10 cellular contexts compared by ENCODE assay signal in the genomic region with DNA sequence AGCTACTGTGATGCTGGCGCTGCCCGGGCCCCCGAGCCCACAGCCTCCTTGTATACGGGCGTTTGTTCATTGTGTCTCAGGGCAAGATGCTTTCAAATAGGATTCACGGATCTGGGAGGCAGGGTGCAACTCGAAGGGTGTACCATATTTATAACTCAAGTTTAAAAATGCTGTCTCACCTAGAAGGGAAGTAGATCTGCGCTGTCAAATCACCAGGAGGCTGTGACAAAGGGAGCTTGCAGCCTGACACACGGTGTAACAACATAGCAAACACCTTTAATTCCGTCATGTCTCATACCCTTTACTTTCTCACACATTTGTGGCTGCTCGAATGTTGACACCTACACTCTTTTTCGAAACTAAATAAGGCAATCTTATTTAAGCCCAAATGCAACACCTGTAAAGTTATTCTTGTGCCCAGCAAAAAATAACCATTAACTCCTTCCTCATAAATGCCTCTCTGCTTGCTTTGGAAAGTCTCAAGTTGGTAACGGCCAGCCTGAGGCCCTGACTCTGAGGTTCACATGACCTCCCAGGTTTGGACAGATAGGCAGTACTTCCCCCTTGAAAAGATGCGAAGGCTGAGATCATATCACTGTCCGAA. TPM values are rescaled to one million over a fixed set of nuclear protein-coding genes. Genes with fewer than 3 reads are reported as not detected.
DNase-seq lines count a peak whose midpoint lies in the region; ATAC-seq, FAIRE-seq and TF ChIP-seq lines count a peak whose summit lies in the region.
"Had no signal": no experiment of that assay in that cellular context is flagged by ENCODE, and none has a peak within 500 bp of the region (broad histone marks: within the 10 kb centered on the region; RNA-seq: fewer than 3 reads in every experiment).

No MANE protein-coding gene starts in this region.

- H3K36me3 ChIP-seq in astrocyte (ENCODE audit: insufficient read depth, low read length) (no peaks in the 10 kb centered on the region), lower lobe of right lung (peaks cover 3% of the 10 kb centered on the region), testis (ENCODE audit: low read depth, missing control alignments) (no peaks in the 10 kb centered on the region)

- DNase-seq in NCI-H2107 treated with DMSO at 0.1 percent for 48 hours (lab: John Stamatoyannopoulos, UW; ENCODE audit: unreplicated experiment) (peak; percentile 34), NCI-H2107 (lab: John Stamatoyannopoulos, UW) (no peak), astrocyte (ENCODE audit: low read depth) (no peak), lower lobe of right lung (no peak), testis (no peak), A172 (ENCODE audit: low spot score) (no peak), epidermal melanocyte (ENCODE audit: insufficient read length, low spot score) (no peak)
- DNase-seq: activated CD4-positive, alpha-beta memory T cell treated with anti-CD3 and anti-CD28 coated beads for 36 hours had no signal

- no peaks in the 10 kb centered on the region for H3K9me3 Mint-ChIP-seq in astrocyte (ENCODE audit: unreplicated experiment)
- H3K9me3 Mint-ChIP-seq: activated CD4-positive, alpha-beta memory T cell treated with anti-CD3 and anti-CD28 coated beads for 36 hours had no signal

- no peaks in the 10 kb centered on the region for H3K9me3 ChIP-seq in astrocyte (ENCODE audit: insufficient read depth, low read depth, low read length)
- no peaks in the 10 kb centered on the region for H3K9me3 ChIP-seq in lower lobe of right lung
- no peaks in the 10 kb centered on the region for H3K9me3 ChIP-seq in testis

- no peaks in the 10 kb centered on the region for H3K27me3 Mint-ChIP-seq in astrocyte (ENCODE audit: low read depth, unreplicated experiment)

- peaks cover 38% of the 10 kb centered on the region for H3K4me1 ChIP-seq in astrocyte (ENCODE audit: insufficient read depth, low read length)
- H3K4me1 ChIP-seq in lower lobe of right lung: peaks cover 90% of the 10 kb centered on the region
- H3K4me1 ChIP-seq in testis: peaks cover 83% of the 10 kb centered on the region

- TF ChIP-seq POLR2A in testis (IDR thresholded peaks at IDR 0.05): no peak

- WGBS in testis, 2 donors: 42 to 47% methylated on average over 15 of the region's 15 CpGs

- H3K27ac Mint-ChIP-seq in astrocyte (ENCODE audit: unreplicated experiment): peak overlapping the region; percentile 44
- H3K27ac Mint-ChIP-seq: activated CD4-positive, alpha-beta memory T cell treated with anti-CD3 and anti-CD28 coated beads for 36 hours had no signal

- peaks cover 23% of the 10 kb centered on the region for H4K20me1 ChIP-seq in astrocyte (ENCODE audit: insufficient read depth, low read length)

- H3K4me3 Mint-ChIP-seq in astrocyte (ENCODE audit: unreplicated experiment): no peak overlapping the region
- H3K4me3 Mint-ChIP-seq: activated CD4-positive, alpha-beta memory T cell treated with anti-CD3 and anti-CD28 coated beads for 36 hours had no signal

- H3K79me2 ChIP-seq in astrocyte (ENCODE audit: insufficient read depth, low read length): peaks cover 85% of the 10 kb centered on the region

- no peak overlapping the region for H3K27ac ChIP-seq in astrocyte (ENCODE audit: low read depth, low read length)
- H3K27ac ChIP-seq in lower lobe of right lung: peak overlapping the region; percentile 98
- H3K27ac ChIP-seq in testis: peak overlapping the region; percentile 99 to 100

- no peak for FAIRE-seq in astrocyte (lab: Jason Lieb, UNC)
- FAIRE-seq: A204.1 had no signal

- peaks cover 86% of the 10 kb centered on the region for H3K4me1 Mint-ChIP-seq in astrocyte (ENCODE audit: low read depth, unreplicated experiment)

- intact Hi-C loops in lower lobe of right lung (cut with DNase I) (no loop called here), testis (cut with DNase I; ENCODE audit: low total_unique reads) (no loop called here)

- no peak for TF ChIP-seq CTCF in astrocyte (IDR thresholded peaks at IDR 0.05; ENCODE audit: insufficient read depth, low read depth, low read length)
- no peak for TF ChIP-seq CTCF in lower lobe of right lung (IDR thresholded peaks at IDR 0.05)
- no peak for TF ChIP-seq CTCF in testis (IDR thresholded peaks at IDR 0.05)

- ATAC-seq in lower lobe of right lung: peak; percentile 41 to 56
- no peak for ATAC-seq in HG02610 (IDR thresholded peaks at IDR 0.05; ENCODE audit: unreplicated experiment)

- no peak overlapping the region for H3K4me3 ChIP-seq in astrocyte (ENCODE audit: insufficient read depth, low read depth, low read length)
- H3K4me3 ChIP-seq in lower lobe of right lung: peak overlapping the region; percentile 70
- H3K4me3 ChIP-seq in testis: no peak overlapping the region

- peaks cover 4% of the 10 kb centered on the region for H3K36me3 Mint-ChIP-seq in astrocyte (ENCODE audit: low read depth, unreplicated experiment)

- H3K4me2 ChIP-seq in astrocyte (ENCODE audit: low read length): peak overlapping the region; percentile 16

- H3K9ac ChIP-seq in astrocyte (ENCODE audit: low read length): no peak overlapping the region

- H2AFZ ChIP-seq in astrocyte (ENCODE audit: low read depth, low read length): no peak overlapping the region

- H3K27me3 ChIP-seq in astrocyte (ENCODE audit: insufficient read depth, low read length) (no peaks in the 10 kb centered on the region), lower lobe of right lung (ENCODE audit: low read depth) (no peaks in the 10 kb centered on the region), testis (no peaks in the 10 kb centered on the region)

RNA-seq across cellular contexts. Expression of gene ZEB2, which starts 11.7 kb away (rescaled TPM):
- total RNA-seq in astrocyte: 84.9 and 90.9 TPM in 2 replicates
- total RNA-seq in lower lobe of right lung: 220 TPM
- total RNA-seq in testis: 10 to 100 TPM; 87.8 to 96.4 TPM
- 38.7 TPM for polyA plus RNA-seq in testis (ENCODE audit: insufficient read depth, low read depth, low replicate concordance)
- 20.2 and 35.0 TPM in 2 replicates for total RNA-seq in A172 (2014; rRNA removed; shearing (Covaris generic))
